ENCODE assay signal across 38 cellular contexts in genomic region chr6:87136963-87137362, GRCh38. TPM values are rescaled to one million over a fixed set of nuclear protein-coding genes. Genes with fewer than 3 reads are reported as not detected.
"Had no signal": no experiment of that assay in that cellular context is flagged by ENCODE, and none has a peak within 500 bp of the region (broad histone marks: within the 10 kb centered on the region; RNA-seq: fewer than 3 reads in every experiment).

No MANE protein-coding gene starts in this region.

- H3K27ac ChIP-seq: adrenal gland, body of pancreas, epithelial cell of prostate, esophagus squamous epithelium, gastroesophageal sphincter, heart right ventricle, VCaP had no signal

- ATAC-seq: activated CD8-positive, alpha-beta memory T cell treated with anti-CD3 and anti-CD28 coated beads, Interleukin-2, amount 10 ng/mL, durations not matched to agents 7 days and 5 days; activated CD8-positive, alpha-beta T cell treated with anti-CD3 and anti-CD28 coated beads, Interleukin-2, amount 10 ng/mL, durations not matched to agents 7 days and 5 days; activated naive CD8-positive, alpha-beta T cell treated with anti-CD3 and anti-CD28 coated beads, Interleukin-2, amount 50 U/mL, for 24 hours; body of pancreas; gastroesophageal sphincter; heart right ventricle; T-helper 17 cell; WTC11 had no signal

- H3K4me3 ChIP-seq: adrenal gland, body of pancreas, esophagus squamous epithelium, gastroesophageal sphincter, heart right ventricle had no signal

- H3K4me3 Mint-ChIP-seq: activated CD4-positive, alpha-beta memory T cell treated with anti-CD3 and anti-CD28 coated beads for 36 hours; activated CD8-positive, alpha-beta memory T cell treated with anti-CD3 and anti-CD28 coated beads, Interleukin-2, amount 10 ng/mL, durations not matched to agents 7 days and 5 days; activated CD8-positive, alpha-beta T cell treated with anti-CD3 and anti-CD28 coated beads, Interleukin-2, amount 10 ng/mL, durations not matched to agents 7 days and 5 days; activated naive CD4-positive, alpha-beta T cell treated with anti-CD3 and anti-CD28 coated beads for 36 hours; activated naive CD4-positive, alpha-beta T cell treated with anti-CD3 and anti-CD28 coated beads, Interleukin-2, amount 50 U/mL, for 24 hours; activated naive CD8-positive, alpha-beta T cell treated with anti-CD3 and anti-CD28 coated beads for 36 hours; activated naive CD8-positive, alpha-beta T cell treated with anti-CD3 and anti-CD28 coated beads, Interleukin-2, amount 50 U/mL, for 24 hours; activated T-helper 1 cell treated with anti-CD3 and anti-CD28 coated beads, Interleukin-12 subunit alpha, Interleukin-12 subunit beta, Interleukin-2, Interleukin-4 antibody, amounts not matched to agents 30 ng/mL and 10 ng/mL and 1 ng/mL, durations not matched to agents 14 hours and 24 hours and 36 hours; T-helper 17 cell; WTC11 had no signal

- H3K36me3 ChIP-seq: adrenal gland, esophagus squamous epithelium, gastroesophageal sphincter, heart right ventricle had no signal

- DNase-seq: activated CD4-positive, alpha-beta memory T cell treated with anti-CD3 and anti-CD28 coated beads for 36 hours; activated CD4-positive, alpha-beta T cell treated with anti-CD3 and anti-CD28 coated beads for 48 hours; activated CD8-positive, alpha-beta memory T cell treated with anti-CD3 and anti-CD28 coated beads, Interleukin-2, amount 10 ng/mL, durations not matched to agents 7 days and 5 days; activated CD8-positive, alpha-beta memory T cell treated with anti-CD3 and anti-CD28 coated beads, Interleukin-2, amount 50 U/mL, for 4 hours; activated CD8-positive, alpha-beta T cell treated with anti-CD3 and anti-CD28 coated beads, Interleukin-2, amount 10 ng/mL, durations not matched to agents 7 days and 5 days; activated effector memory CD4-positive, alpha-beta T cell treated with anti-CD3 and anti-CD28 coated beads, Interleukin-2, amount 50 U/mL, for 16 hours; activated naive CD4-positive, alpha-beta T cell treated with anti-CD3 and anti-CD28 coated beads for 36 hours; activated naive CD8-positive, alpha-beta T cell treated with anti-CD3 and anti-CD28 coated beads for 36 hours; activated naive CD8-positive, alpha-beta T cell treated with anti-CD3 and anti-CD28 coated beads, Interleukin-2, amount 50 U/mL, for 24 hours; activated T-cell treated with anti-CD3 and anti-CD28 coated beads, Interleukin-2, amount 50 U/mL, for 1 hour; activated T-cell treated with anti-CD3 and anti-CD28 coated beads, Interleukin-2, amount 50 U/mL, for 48 hours; adrenal gland; amygdala; aorta; body of pancreas; caudate nucleus; cortex of kidney; effector CD8-positive, alpha-beta T cell; esophagus squamous epithelium; foreskin melanocyte; heart right ventricle; T-helper 1 cell; T-helper 17 cell had no signal

- H3K4me1 ChIP-seq: adrenal gland, body of pancreas, esophagus squamous epithelium, gastroesophageal sphincter, heart right ventricle had no signal

- H3K9me3 ChIP-seq: adrenal gland, body of pancreas, esophagus squamous epithelium, gastroesophageal sphincter had no signal

- H3K27ac Mint-ChIP-seq: activated CD4-positive, alpha-beta memory T cell treated with anti-CD3 and anti-CD28 coated beads for 36 hours; activated CD8-positive, alpha-beta memory T cell treated with anti-CD3 and anti-CD28 coated beads, Interleukin-2, amount 10 ng/mL, durations not matched to agents 7 days and 5 days; activated CD8-positive, alpha-beta T cell treated with anti-CD3 and anti-CD28 coated beads, Interleukin-2, amount 10 ng/mL, durations not matched to agents 7 days and 5 days; activated naive CD4-positive, alpha-beta T cell treated with anti-CD3 and anti-CD28 coated beads for 36 hours; activated naive CD4-positive, alpha-beta T cell treated with anti-CD3 and anti-CD28 coated beads, Interleukin-2, amount 50 U/mL, for 24 hours; activated naive CD8-positive, alpha-beta T cell treated with anti-CD3 and anti-CD28 coated beads for 36 hours; activated naive CD8-positive, alpha-beta T cell treated with anti-CD3 and anti-CD28 coated beads, Interleukin-2, amount 50 U/mL, for 24 hours; activated T-helper 1 cell treated with anti-CD3 and anti-CD28 coated beads, Interleukin-12 subunit alpha, Interleukin-12 subunit beta, Interleukin-2, Interleukin-4 antibody, amounts not matched to agents 30 ng/mL and 10 ng/mL and 1 ng/mL, durations not matched to agents 14 hours and 24 hours and 36 hours; activated T-helper 2 cell treated with anti-CD3 and anti-CD28 coated beads, Interferon-gamma antibody, Interleukin-2, Interleukin-4, amounts not matched to agents 10 μg/mL and 5 μg/mL and 100 μg/mL, durations not matched to agents 14 hours and 24 hours and 36 hours; T-helper 17 cell; WTC11 had no signal

- H3K36me3 Mint-ChIP-seq: activated CD4-positive, alpha-beta memory T cell treated with anti-CD3 and anti-CD28 coated beads for 36 hours; activated naive CD4-positive, alpha-beta T cell treated with anti-CD3 and anti-CD28 coated beads, Interleukin-2, amount 50 U/mL, for 24 hours; activated naive CD8-positive, alpha-beta T cell treated with anti-CD3 and anti-CD28 coated beads for 36 hours had no signal

- H3K27me3 ChIP-seq: adrenal gland, body of pancreas had no signal

- H3K27me3 Mint-ChIP-seq: activated CD4-positive, alpha-beta memory T cell treated with anti-CD3 and anti-CD28 coated beads for 36 hours; activated naive CD4-positive, alpha-beta T cell treated with anti-CD3 and anti-CD28 coated beads, Interleukin-2, amount 50 U/mL, for 24 hours had no signal

- H3K9me3 Mint-ChIP-seq: activated CD4-positive, alpha-beta memory T cell treated with anti-CD3 and anti-CD28 coated beads for 36 hours; activated naive CD4-positive, alpha-beta T cell treated with anti-CD3 and anti-CD28 coated beads for 36 hours; activated naive CD4-positive, alpha-beta T cell treated with anti-CD3 and anti-CD28 coated beads, Interleukin-2, amount 50 U/mL, for 24 hours; activated naive CD8-positive, alpha-beta T cell treated with anti-CD3 and anti-CD28 coated beads for 36 hours; activated naive CD8-positive, alpha-beta T cell treated with anti-CD3 and anti-CD28 coated beads, Interleukin-2, amount 50 U/mL, for 24 hours; activated T-helper 1 cell treated with anti-CD3 and anti-CD28 coated beads, Interleukin-12 subunit alpha, Interleukin-12 subunit beta, Interleukin-2, Interleukin-4 antibody, amounts not matched to agents 30 ng/mL and 10 ng/mL and 1 ng/mL, durations not matched to agents 14 hours and 24 hours and 36 hours; activated T-helper 2 cell treated with anti-CD3 and anti-CD28 coated beads, Interferon-gamma antibody, Interleukin-2, Interleukin-4, amounts not matched to agents 10 μg/mL and 5 μg/mL and 100 μg/mL, durations not matched to agents 14 hours and 24 hours and 36 hours had no signal

RNA-seq across cellular contexts. Expression of gene CGA, which starts 42.1 kb away (rescaled TPM):
- total RNA-seq: activated CD4-positive, alpha-beta memory T cell treated with anti-CD3 and anti-CD28 coated beads for 36 hours; activated CD8-positive, alpha-beta memory T cell treated with anti-CD3 and anti-CD28 coated beads for 36 hours; activated CD8-positive, alpha-beta memory T cell treated with anti-CD3 and anti-CD28 coated beads, Interleukin-2, amount 10 ng/mL, durations not matched to agents 7 days and 5 days; activated CD8-positive, alpha-beta T cell treated with anti-CD3 and anti-CD28 coated beads, Interleukin-2, amount 10 ng/mL, durations not matched to agents 7 days and 5 days; activated naive CD4-positive, alpha-beta T cell treated with anti-CD3 and anti-CD28 coated beads for 36 hours; activated naive CD8-positive, alpha-beta T cell treated with anti-CD3 and anti-CD28 coated beads for 36 hours; activated T-helper 1 cell treated with anti-CD3 and anti-CD28 coated beads, Interleukin-12 subunit alpha, Interleukin-12 subunit beta, Interleukin-2, Interleukin-4 antibody, amounts not matched to agents 30 ng/mL and 10 ng/mL and 1 ng/mL, durations not matched to agents 14 hours and 24 hours and 36 hours; aorta; body of pancreas; chondrocyte; dermis microvascular lymphatic vessel endothelial cell; endothelial cell of umbilical vein; esophagus squamous epithelium; fibroblast of lung; fibroblast of villous mesenchyme; gastroesophageal sphincter; glomerular endothelial cell; WTC11 had no signal
- polyA plus RNA-seq: aorta, esophagus had no signal
